14 cellular contexts compared by ENCODE assay signal in genomic region chr3:144031938-144032337, GRCh38.
DNase-seq lines count a peak whose midpoint lies in the region; ATAC-seq and TF ChIP-seq lines count a peak whose summit lies in the region.
"Had no signal": no experiment of that assay in that cellular context is flagged by ENCODE, and none has a peak within 500 bp of the region (broad histone marks: within the 10 kb centered on the region; RNA-seq: fewer than 3 reads in every experiment).

No MANE protein-coding gene starts in this region.

- no peaks in the 10 kb centered on the region for H3K9me3 ChIP-seq in skeletal muscle satellite cell (replicated peaks; ENCODE audit: low read length)

- no peak overlapping the region for H3K9ac ChIP-seq in skeletal muscle satellite cell (ENCODE audit: low read depth, low read length)
- H3K9ac ChIP-seq: parathyroid adenoma had no signal

- peaks cover 6% of the 10 kb centered on the region for H3K4me1 Mint-ChIP-seq in WTC11
- H3K4me1 Mint-ChIP-seq in activated naive CD8-positive, alpha-beta T cell treated with anti-CD3 and anti-CD28 coated beads for 36 hours: peaks cover 13% of the 10 kb centered on the region

- H3K4me1 ChIP-seq in skeletal muscle satellite cell (ENCODE audit: control insufficient read depth, insufficient read depth, low read length): peaks cover 9% of the 10 kb centered on the region
- H3K4me1 ChIP-seq: parathyroid adenoma had no signal

- H3K9me3 Mint-ChIP-seq in WTC11: no peaks in the 10 kb centered on the region
- no peaks in the 10 kb centered on the region for H3K9me3 Mint-ChIP-seq in activated naive CD8-positive, alpha-beta T cell treated with anti-CD3 and anti-CD28 coated beads for 36 hours
- H3K9me3 Mint-ChIP-seq: CD8-positive, alpha-beta T cell; HFFc6; T-helper 1 cell treated with Interleukin-12 subunit alpha and Interleukin-12 subunit beta and Interleukin-4 antibody, amounts not matched to agents 30 μg/mL and 1 μg/mL, for 36 hours had no signal

- no peak for ATAC-seq in WTC11
- ATAC-seq in HG02981 (IDR thresholded peaks at IDR 0.05; ENCODE audit: unreplicated experiment): no peak
- ATAC-seq: CD8-positive, alpha-beta T cell had no signal

- peak overlapping the region; percentile 99 for H3K27ac ChIP-seq in caudate nucleus (ENCODE audit: low read depth, low read length)
- H3K27ac ChIP-seq: parathyroid adenoma had no signal

- H3K4me3 ChIP-seq in skeletal muscle satellite cell (ENCODE audit: low read length): no peak overlapping the region

- no peaks in the 10 kb centered on the region for H3K36me3 ChIP-seq in skeletal muscle satellite cell (ENCODE audit: insufficient read depth, low read length)

- no peaks in the 10 kb centered on the region for H3K36me3 Mint-ChIP-seq in WTC11
- no peaks in the 10 kb centered on the region for H3K36me3 Mint-ChIP-seq in activated naive CD8-positive, alpha-beta T cell treated with anti-CD3 and anti-CD28 coated beads for 36 hours
- H3K36me3 Mint-ChIP-seq: CD8-positive, alpha-beta T cell had no signal

- DNase-seq in NCI-H446 treated with DMSO at 0.1 percent for 48 hours (lab: John Stamatoyannopoulos, UW) (peak; percentile 81), caudate nucleus (lab: John Stamatoyannopoulos, UW) (peak in 60 of 61 donors; percentile 44 to 95 (median 83)), inferior parietal cortex (ENCODE audit: extremely low spot score) (peak; percentile 95), T1000 (lab: John Stamatoyannopoulos, UW) (no peak), WTC11 (ENCODE audit: low spot score) (no peak)
- no peak for DNase-seq in activated naive CD8-positive, alpha-beta T cell treated with anti-CD3 and anti-CD28 coated beads for 36 hours
- DNase-seq: CD8-positive, alpha-beta T cell; HFFc6; kidney; NK-92 treated with Interleukin-12 subunit alpha and Interleukin-12 subunit beta, amount 100 ng/mL, for 24 hours had no signal

- POLR2A ChIA-PET in WTC11 (lab: Charles Lee): no interaction called here

- peak overlapping the region; percentile 47 for H3K4me2 ChIP-seq in skeletal muscle satellite cell (ENCODE audit: low read length)

- no peak overlapping the region for H3K4me3 Mint-ChIP-seq in WTC11
- no peak overlapping the region for H3K4me3 Mint-ChIP-seq in activated naive CD8-positive, alpha-beta T cell treated with anti-CD3 and anti-CD28 coated beads for 36 hours
- H3K4me3 Mint-ChIP-seq: CD8-positive, alpha-beta T cell; HFFc6; T-helper 1 cell treated with Interleukin-12 subunit alpha and Interleukin-12 subunit beta and Interleukin-4 antibody, amounts not matched to agents 30 μg/mL and 1 μg/mL, for 36 hours had no signal

- no peak for TF ChIP-seq CTCF in WTC11 (IDR thresholded peaks at IDR 0.05)

- H3K27me3 Mint-ChIP-seq in WTC11 (ENCODE audit: low read depth): no peaks in the 10 kb centered on the region
- no peaks in the 10 kb centered on the region for H3K27me3 Mint-ChIP-seq in activated naive CD8-positive, alpha-beta T cell treated with anti-CD3 and anti-CD28 coated beads for 36 hours

- H3K27ac Mint-ChIP-seq in WTC11: no peak overlapping the region
- H3K27ac Mint-ChIP-seq in activated naive CD8-positive, alpha-beta T cell treated with anti-CD3 and anti-CD28 coated beads for 36 hours: no peak overlapping the region
- H3K27ac Mint-ChIP-seq: CD8-positive, alpha-beta T cell; HFFc6; T-helper 1 cell treated with Interleukin-12 subunit alpha and Interleukin-12 subunit beta and Interleukin-4 antibody, amounts not matched to agents 30 μg/mL and 1 μg/mL, for 36 hours had no signal

- CTCF ChIA-PET in WTC11 (lab: Charles Lee): no interaction called here

- H3K27me3 ChIP-seq in skeletal muscle satellite cell (ENCODE audit: control insufficient read depth, insufficient read depth, low read length): no peaks in the 10 kb centered on the region

TF ChIP-seq in WTC11, 78 proteins besides CTCF, POLR2A, EP300 and RAD21:
- no peak for TF ChIP-seq RORB (CRISPR knock-in tag; IDR thresholded peaks at IDR 0.05)
- no peak for TF ChIP-seq ZBTB43 (CRISPR knock-in tag; IDR thresholded peaks at IDR 0.05)
- TF ChIP-seq NR3C1 (CRISPR knock-in tag; conservative IDR thresholded peaks at IDR 0.05; ENCODE audit: low read depth): no peak
- no peak for TF ChIP-seq OVOL2 (CRISPR knock-in tag; IDR thresholded peaks at IDR 0.05; ENCODE audit: borderline replicate concordance)
- TF ChIP-seq JUN (CRISPR knock-in tag; IDR thresholded peaks at IDR 0.05): no peak

Comparison
In these comparisons a context has a peak if more than half of its experiments do, and no peak if none do; other contexts are left out.
1. DNase-seq: peak in NCI-H446 treated with DMSO at 0.1 percent for 48 hours (single experiment), caudate nucleus (60 of 61) and inferior parietal cortex (single experiment); none in T1000 (single experiment), WTC11 (single experiment) and activated naive CD8-positive, alpha-beta T cell treated with anti-CD3 and anti-CD28 coated beads for 36 hours (single experiment).